ENCODE assay signal across 10 cellular contexts in genomic region chr15:90214553-90215205, GRCh38. TPM values are rescaled to one million over a fixed set of nuclear protein-coding genes. Genes with fewer than 3 reads are reported as not detected.
DNase-seq lines count a peak whose midpoint lies in the region; ATAC-seq, FAIRE-seq and TF ChIP-seq lines count a peak whose summit lies in the region.
"Had no signal": no experiment of that assay in that cellular context is flagged by ENCODE, and none has a peak within 500 bp of the region (broad histone marks: within the 10 kb centered on the region; RNA-seq: fewer than 3 reads in every experiment).

No MANE protein-coding gene starts in this region.

- DNase-seq in CD1c-positive myeloid dendritic cell (ENCODE audit: extremely low spot score): peak; percentile 69
- peak; percentile 64 for DNase-seq in HuH-7 (ENCODE audit: low spot score)
- DNase-seq in GM12878 (ENCODE audit: low read depth, low spot score): no peak
- peak; percentile 25 for DNase-seq in mesenchymal stem cell
- DNase-seq in NCI-H2107 treated with DMSO at 0.1 percent for 48 hours (lab: John Stamatoyannopoulos, UW; ENCODE audit: unreplicated experiment): no peak
- no peak for DNase-seq in midbrain (lab: John Stamatoyannopoulos, UW)
- DNase-seq in NK-92 treated with Interleukin-12 subunit alpha and Interleukin-12 subunit beta, amount 100 ng/mL, for 24 hours (lab: John Stamatoyannopoulos, UW): no peak
- no peak for DNase-seq in glomerular visceral epithelial cell (ENCODE audit: extremely low spot score)
- DNase-seq: NCI-H1105 treated with DMSO at 0.1 percent for 48 hours, tibial artery had no signal

- no peaks in the 10 kb centered on the region; the same call in none of the 2 replicates for H3K79me2 ChIP-seq in GM12878 (ENCODE audit: control insufficient read depth, insufficient read depth, low read length)

- peaks cover 28% of the 10 kb centered on the region for H3K79me1 ChIP-seq in mesenchymal stem cell (replicated peaks; ENCODE audit: low read length, poor library complexity, severe bottlenecking)

- H3K9me3 ChIP-seq in GM12878 (replicated peaks; ENCODE audit: control insufficient read depth, insufficient read depth, low read length) (no peaks in the 10 kb centered on the region), mesenchymal stem cell (ENCODE audit: control insufficient read depth, low read length) (no peaks in the 10 kb centered on the region)
- H3K9me3 ChIP-seq: tibial artery had no signal

- TF ChIP-seq CTCF in GM12878 (IDR thresholded peaks at IDR 0.05 in 2 of 3, conservative IDR thresholded peaks at IDR 0.05 in 1 of 3; ENCODE audit: control insufficient read depth in 2 of 3, extremely low read depth in 1 of 3, insufficient read depth in 1 of 3, low read depth in 3 of 3, low read length in 3 of 3): no peak

- no peak overlapping the region for H3K9ac ChIP-seq in GM12878 (ENCODE audit: control insufficient read depth, insufficient read depth, low read length)
- no peak overlapping the region for H3K9ac ChIP-seq in mesenchymal stem cell (ENCODE audit: low read length)

- in situ Hi-C loops in GM12878 (cut with MboI): loop anchor here (5.0 kb wide), 1 partner anchor 52 kb away; no protein-coding TSS in a partner anchor

- CTCF ChIA-PET in GM12878 (lab: Yijun Ruan, JAX): interaction anchor here (0.6 to 2.0 kb wide), 8 partner anchors 23 to 718 kb away, joined by 3 to 8 read pairs (median 4); partner anchors contain the start of gene HDDC3

- no peak overlapping the region for H2BK5ac ChIP-seq in mesenchymal stem cell (ENCODE audit: low read depth, low read length, poor library complexity, severe bottlenecking)

- H3K36me3 ChIP-seq in GM12878 (ENCODE audit: control insufficient read depth in 2 of 2, insufficient read depth in 2 of 2, low read length in 1 of 2): no peaks in the 10 kb centered on the region; a peak in 1 of 4 replicates
- H3K36me3 ChIP-seq in mesenchymal stem cell (ENCODE audit: control insufficient read depth in 1 of 2, insufficient read depth in 2 of 2, low read depth in 1 of 2, low read length in 2 of 2): peaks cover 12 to 39% of the 10 kb centered on the region in 2 experiments

- no peak overlapping the region for H4K8ac ChIP-seq in mesenchymal stem cell (ENCODE audit: low read length)

- H3K4ac ChIP-seq in mesenchymal stem cell (ENCODE audit: low read depth in 1 of 2, low read length in 2 of 2): no peak overlapping the region

- no peak overlapping the region for H3K23ac ChIP-seq in mesenchymal stem cell (ENCODE audit: low read length in 2 of 2)

- peaks cover 23% of the 10 kb centered on the region for H3K4me1 ChIP-seq in GM12878 (ENCODE audit: control insufficient read depth, insufficient read depth, low read length)
- peaks cover 33% of the 10 kb centered on the region for H3K4me1 ChIP-seq in mesenchymal stem cell (ENCODE audit: control insufficient read depth, insufficient read depth, low read depth, low read length)

- POLR2A ChIA-PET in GM12878 (lab: Charles Lee): interaction anchor here (0.6 to 2.6 kb wide), 12 partner anchors 10 to 347 kb away, joined by 3 to 13 read pairs (median 4); partner anchors contain the start of gene SEMA4B

- no peak overlapping the region for H3K27ac ChIP-seq in GM12878 (ENCODE audit: control insufficient read depth, insufficient read depth)
- H3K27ac ChIP-seq in mesenchymal stem cell (ENCODE audit: low read length, poor library complexity, severe bottlenecking): no peak overlapping the region
- H3K27ac ChIP-seq: tibial artery had no signal

- no peak for FAIRE-seq in GM12878 (lab: Jason Lieb, UNC)

- H2BK15ac ChIP-seq in mesenchymal stem cell (ENCODE audit: low read depth, poor library complexity, severe bottlenecking): no peak overlapping the region

- H3K4me2 ChIP-seq in GM12878 (ENCODE audit: control insufficient read depth, insufficient read depth) (no peak overlapping the region), mesenchymal stem cell (ENCODE audit: low read length, poor library complexity, severe bottlenecking) (no peak overlapping the region)

- no peak overlapping the region for H2AK5ac ChIP-seq in mesenchymal stem cell (ENCODE audit: low read length, severe bottlenecking)

- H3K27me3 ChIP-seq in GM12878 (replicated peaks in 1 of 2; ENCODE audit: control insufficient read depth in 2 of 2, insufficient read depth in 2 of 2, low read length in 1 of 2) (no peaks in the 10 kb centered on the region), mesenchymal stem cell (ENCODE audit: control insufficient read depth in 1 of 2, insufficient read depth in 1 of 2, low read length in 2 of 2) (no peaks in the 10 kb centered on the region)
- H3K27me3 ChIP-seq: tibial artery had no signal

- SMC1A ChIA-PET in GM12878 (lab: Charles Lee; ENCODE audit: uncharacterized antibody, unreplicated experiment): interaction anchor here (0.9 to 4.9 kb wide), 7 partner anchors 9 to 18 kb away, joined by 3 to 20 read pairs (median 5); partner anchors contain the start of gene SEMA4B

- TF ChIP-seq EP300 in GM12878 (IDR thresholded peaks at IDR 0.05; ENCODE audit: borderline replicate concordance in 1 of 2, control insufficient read depth in 1 of 2, low read depth in 2 of 2, low read length in 2 of 2): no peak

- H2AFZ ChIP-seq in GM12878 (ENCODE audit: control insufficient read depth, low read depth, low read length) (no peak overlapping the region), mesenchymal stem cell (ENCODE audit: low read depth, low read length) (no peak overlapping the region)

- H3K18ac ChIP-seq in mesenchymal stem cell (ENCODE audit: low read depth in 1 of 2, low read length in 2 of 2): no peak overlapping the region

- TF ChIP-seq POLR2A in GM12878 (IDR thresholded peaks at IDR 0.05; ENCODE audit: low read depth, low read length): no peak

- H3K14ac ChIP-seq in mesenchymal stem cell (ENCODE audit: low read length in 2 of 2): no peak overlapping the region

- H3K4me3 ChIP-seq in GM12878 (no peak overlapping the region), mesenchymal stem cell (ENCODE audit: insufficient read depth in 1 of 2, low read depth in 1 of 2, low read length in 2 of 2) (no peak overlapping the region)
- H3K4me3 ChIP-seq: tibial artery had no signal

- intact Hi-C loops in GM12878 (cut with micrococcal nuclease; ENCODE audit: unreplicated experiment): no loop called here

- no TSS peak for BruUV-seq in GM12878 (replicated peaks; lab: Mats Ljungman, UMichigan)

- no peak overlapping the region for H2BK12ac ChIP-seq in mesenchymal stem cell (ENCODE audit: low read length in 2 of 2)

- no peaks in the 10 kb centered on the region; the same call in 1 of the 2 replicates for H4K20me1 ChIP-seq in GM12878 (ENCODE audit: control insufficient read depth, insufficient read depth)

- no peak overlapping the region for H4K91ac ChIP-seq in mesenchymal stem cell (ENCODE audit: low read length)

- no peak for TF ChIP-seq RAD21 in GM12878 (IDR thresholded peaks at IDR 0.05; ENCODE audit: insufficient read depth, low read depth, low read length)

- no peak for ATAC-seq in GM12878

- H2BK120ac ChIP-seq in mesenchymal stem cell (ENCODE audit: low read depth, low read length): no peak overlapping the region

- RAD21 ChIA-PET in GM12878 (lab: Charles Lee; ENCODE audit: unreplicated experiment): interaction anchor here (0.8 to 2.1 kb wide), 6 partner anchors 10 to 55 kb away, joined by 4 to 8 read pairs (median 4); no protein-coding TSS in a partner anchor

- WGBS in GM12878 (ENCODE audit: insufficient coverage, insufficient replicate concordance, low lambda C conversion rate, missing lambda C conversion rate): 54% methylated on average over 8 of the region's 8 CpGs
- WGBS in mesenchymal stem cell: 95% methylated on average over 3 of the region's 8 CpGs

RNA-seq across cellular contexts. Expression of gene SEMA4B, which starts 13.5 kb away (rescaled TPM):
- 76.9 and 77.1 TPM in 2 replicates for total RNA-seq in GM12878 (2013; cell fraction: nucleolus; rRNA removed)
- total RNA-seq in GM12878 (2014; rRNA removed) (10.4 and 13.4 TPM in 2 replicates), GM12878 (2014; rRNA removed; fragmentation: Illumina TruSeq; extraction: Trizol) (7.7 and 8.8 TPM in 2 replicates), GM12878 (2021) (23.5 and 26.0 TPM in 2 replicates)
- 5.7 TPM for polyA plus RNA-seq in GM12878 (2011; ENCODE audit: low read depth)
- polyA plus RNA-seq in GM12878 (2011; rRNA removed) (3.9 and 8.7 TPM in 2 replicates), GM12878 (2014; fragmentation: Illumina TruSeq; extraction: Trizol) (3.7 and 8.1 TPM in 2 replicates), GM12878 (2014; fragmentation: Nextera tagmentation; extraction: Ambion mirVana) (1 to 10 TPM in 1 of 2 experiments, under 1 TPM in 1; 0.87 to 1.4 TPM), GM12878 (2014; rRNA removed) (16.3 and 18.1 TPM in 2 replicates), GM12878 (2016; fragmentation: Nextera tagmentation; extraction: Ambion mirVana) (10 to 100 TPM in 1 of 2 experiments, 1 to 10 TPM in 1; 10.0 to 10.8 TPM)
- 9.1 and 11.6 TPM in 2 replicates for polyA plus RNA-seq in GM12878 (2011; cell fraction: cytosol; rRNA removed)
- 40.5 and 46.0 TPM in 2 replicates for polyA plus RNA-seq in GM12878 (2011; cell fraction: nucleus; rRNA removed)
- polyA plus RNA-seq in GM12878 (2012): 12.4 and 13.5 TPM in 2 replicates
- polyA minus RNA-seq in GM12878 (2011; rRNA and poly(A)+ RNA removed): 18.4 and 36.0 TPM in 2 replicates
- 6.4 and 14.2 TPM in 2 replicates for polyA minus RNA-seq in GM12878 (2011; cell fraction: cytosol; rRNA and poly(A)+ RNA removed)
- 13.7 and 25.4 TPM in 2 replicates for polyA minus RNA-seq in GM12878 (2011; cell fraction: nucleus; rRNA and poly(A)+ RNA removed)
- 21.4 TPM for polyA plus RNA-seq in mesenchymal stem cell (2013, experiment 1 of 2)
- 22.7 TPM for polyA plus RNA-seq in mesenchymal stem cell (2013, experiment 2 of 2)

RNA-seq across cellular contexts. Expression of gene CIB1, which starts 19.1 kb away (rescaled TPM):
- total RNA-seq in GM12878 (2013; cell fraction: nucleolus; rRNA removed): 10.1 and 10.3 TPM in 2 replicates
- 67.1 and 73.8 TPM in 2 replicates for total RNA-seq in GM12878 (2014; rRNA removed)
- 51.4 and 53.0 TPM in 2 replicates for total RNA-seq in GM12878 (2014; rRNA removed; fragmentation: Illumina TruSeq; extraction: Trizol)
- total RNA-seq in GM12878 (2021): 80.8 and 88.8 TPM in 2 replicates
- polyA plus RNA-seq in GM12878 (2011; ENCODE audit: low read depth): 55.1 TPM
- 78.5 and 155 TPM in 2 replicates for polyA plus RNA-seq in GM12878 (2011; rRNA removed)
- 207 and 248 TPM in 2 replicates for polyA plus RNA-seq in GM12878 (2011; cell fraction: cytosol; rRNA removed)
- polyA plus RNA-seq in GM12878 (2011; cell fraction: nucleus; rRNA removed): 114 and 156 TPM in 2 replicates
- 109 and 142 TPM in 2 replicates for polyA plus RNA-seq in GM12878 (2012)
- polyA plus RNA-seq in GM12878 (2014; fragmentation: Illumina TruSeq; extraction: Trizol): 42.7 and 83.0 TPM in 2 replicates
- 10 to 100 TPM; 10.8 to 42.5 TPM for polyA plus RNA-seq in GM12878 (2014; fragmentation: Nextera tagmentation; extraction: Ambion mirVana)
- polyA plus RNA-seq in GM12878 (2014; rRNA removed): 141 and 142 TPM in 2 replicates
- polyA plus RNA-seq in GM12878 (2016; fragmentation: Nextera tagmentation; extraction: Ambion mirVana): 100 to 1,000 TPM; 128 to 134 TPM
- 57.2 and 93.1 TPM in 2 replicates for polyA minus RNA-seq in GM12878 (2011; rRNA and poly(A)+ RNA removed)
- polyA minus RNA-seq in GM12878 (2011; cell fraction: cytosol; rRNA and poly(A)+ RNA removed): 17.9 and 31.4 TPM in 2 replicates
- polyA minus RNA-seq in GM12878 (2011; cell fraction: nucleus; rRNA and poly(A)+ RNA removed): 11.7 and 13.8 TPM in 2 replicates
- polyA plus RNA-seq in mesenchymal stem cell (2013, experiment 1 of 2): 90.2 TPM
- polyA plus RNA-seq in mesenchymal stem cell (2013, experiment 2 of 2): 93.4 TPM

RNA-seq across cellular contexts. Expression of gene GDPGP1, which starts 19.3 kb away (rescaled TPM):
- 14.4 and 14.8 TPM in 2 replicates for total RNA-seq in GM12878 (2013; cell fraction: nucleolus; rRNA removed)
- total RNA-seq in GM12878 (2014; rRNA removed) (5.2 and 5.6 TPM in 2 replicates), GM12878 (2014; rRNA removed; fragmentation: Illumina TruSeq; extraction: Trizol) (2.7 and 3.5 TPM in 2 replicates), GM12878 (2021) (7.8 and 8.9 TPM in 2 replicates)
- polyA plus RNA-seq in GM12878 (2011; ENCODE audit: low read depth): 1.8 TPM
- polyA plus RNA-seq in GM12878 (2011; rRNA removed) (1.5 and 3.2 TPM in 2 replicates), GM12878 (2014; fragmentation: Illumina TruSeq; extraction: Trizol) (0.90 and 2.2 TPM in 2 replicates), GM12878 (2014; fragmentation: Nextera tagmentation; extraction: Ambion mirVana) (under 1 TPM; 0.68 to 0.85 TPM), GM12878 (2014; rRNA removed) (4.3 TPM in 2 replicates), GM12878 (2016; fragmentation: Nextera tagmentation; extraction: Ambion mirVana) (1 to 10 TPM; 2.1 to 3.8 TPM)
- polyA plus RNA-seq in GM12878 (2011; cell fraction: cytosol; rRNA removed): 3.5 and 3.8 TPM in 2 replicates
- 7.7 and 7.9 TPM in 2 replicates for polyA plus RNA-seq in GM12878 (2011; cell fraction: nucleus; rRNA removed)
- polyA plus RNA-seq in GM12878 (2012): 2.5 and 2.6 TPM in 2 replicates
- polyA minus RNA-seq in GM12878 (2011; rRNA and poly(A)+ RNA removed): 7.0 and 18.5 TPM in 2 replicates
- polyA minus RNA-seq in GM12878 (2011; cell fraction: cytosol; rRNA and poly(A)+ RNA removed): 1.7 and 4.5 TPM in 2 replicates
- 13.9 and 18.6 TPM in 2 replicates for polyA minus RNA-seq in GM12878 (2011; cell fraction: nucleus; rRNA and poly(A)+ RNA removed)
- polyA plus RNA-seq in mesenchymal stem cell (2013, experiment 1 of 2): 1.1 TPM
- 1.0 TPM for polyA plus RNA-seq in mesenchymal stem cell (2013, experiment 2 of 2)

RNA-seq across cellular contexts. Expression of gene TTLL13, which starts 34.7 kb away (rescaled TPM):
- total RNA-seq in GM12878 (2013; cell fraction: nucleolus; rRNA removed): 0.32 and 1.2 TPM in 2 replicates
- 0.05 and 0.11 TPM in 2 replicates for total RNA-seq in GM12878 (2014; rRNA removed)
- 0.09 TPM in 1 of 2 replicates, not detected in the other for total RNA-seq in GM12878 (2014; rRNA removed; fragmentation: Illumina TruSeq; extraction: Trizol)
- 0.13 and 0.19 TPM in 2 replicates for total RNA-seq in GM12878 (2021)
- polyA plus RNA-seq in GM12878 (2011; ENCODE audit: low read depth): 0.16 TPM
- polyA plus RNA-seq in GM12878 (2011; rRNA removed): 0.26 and 0.27 TPM in 2 replicates
- polyA plus RNA-seq in GM12878 (2011; cell fraction: cytosol; rRNA removed): 0.18 and 0.63 TPM in 2 replicates
- 0.34 and 1.1 TPM in 2 replicates for polyA plus RNA-seq in GM12878 (2011; cell fraction: nucleus; rRNA removed)
- 0.11 and 0.22 TPM in 2 replicates for polyA plus RNA-seq in GM12878 (2012)
- polyA plus RNA-seq in GM12878 (2014; fragmentation: Illumina TruSeq; extraction: Trizol): 0.13 and 0.22 TPM in 2 replicates
- polyA plus RNA-seq in GM12878 (2014; fragmentation: Nextera tagmentation; extraction: Ambion mirVana): under 1 TPM in 1 of 2 experiments, not detected in 1; 0.03 TPM
- polyA plus RNA-seq in GM12878 (2014; rRNA removed): 0.17 and 0.22 TPM in 2 replicates
- under 1 TPM; 0.09 to 0.32 TPM for polyA plus RNA-seq in GM12878 (2016; fragmentation: Nextera tagmentation; extraction: Ambion mirVana)
- polyA minus RNA-seq in GM12878 (2011; rRNA and poly(A)+ RNA removed): 0.15 and 0.29 TPM in 2 replicates
- not detected in 2 replicates for polyA minus RNA-seq in GM12878 (2011; cell fraction: cytosol; rRNA and poly(A)+ RNA removed)
- polyA minus RNA-seq in GM12878 (2011; cell fraction: nucleus; rRNA and poly(A)+ RNA removed): 0.12 TPM in 1 of 2 replicates, not detected in the other
- polyA plus RNA-seq in mesenchymal stem cell (2013, experiment 1 of 2): 0.04 TPM
- 0.11 TPM for polyA plus RNA-seq in mesenchymal stem cell (2013, experiment 2 of 2)

RNA-seq across cellular contexts. Expression of gene NGRN, which starts 50.8 kb away (rescaled TPM):
- total RNA-seq in GM12878 (2013; cell fraction: nucleolus; rRNA removed): 17.2 and 19.9 TPM in 2 replicates
- total RNA-seq in GM12878 (2014; rRNA removed) (22.9 and 26.0 TPM in 2 replicates), GM12878 (2014; rRNA removed; fragmentation: Illumina TruSeq; extraction: Trizol) (17.8 and 18.2 TPM in 2 replicates), GM12878 (2021) (22.9 and 25.7 TPM in 2 replicates)
- polyA plus RNA-seq in GM12878 (2011; ENCODE audit: low read depth): 11.0 TPM
- polyA plus RNA-seq in GM12878 (2011; rRNA removed) (28.4 and 29.5 TPM in 2 replicates), GM12878 (2014; fragmentation: Illumina TruSeq; extraction: Trizol) (18.3 and 20.8 TPM in 2 replicates), GM12878 (2014; fragmentation: Nextera tagmentation; extraction: Ambion mirVana) (10 to 100 TPM in 1 of 2 experiments, 1 to 10 TPM in 1; 5.8 to 11.2 TPM), GM12878 (2014; rRNA removed) (22.2 and 23.6 TPM in 2 replicates), GM12878 (2016; fragmentation: Nextera tagmentation; extraction: Ambion mirVana) (10 to 100 TPM; 29.2 to 31.3 TPM)
- 19.3 and 20.9 TPM in 2 replicates for polyA plus RNA-seq in GM12878 (2011; cell fraction: cytosol; rRNA removed)
- polyA plus RNA-seq in GM12878 (2011; cell fraction: nucleus; rRNA removed): 16.1 and 17.5 TPM in 2 replicates
- 13.8 and 14.7 TPM in 2 replicates for polyA plus RNA-seq in GM12878 (2012)
- polyA minus RNA-seq in GM12878 (2011; rRNA and poly(A)+ RNA removed): 14.7 and 17.3 TPM in 2 replicates
- 4.0 and 5.6 TPM in 2 replicates for polyA minus RNA-seq in GM12878 (2011; cell fraction: cytosol; rRNA and poly(A)+ RNA removed)
- 5.7 and 11.4 TPM in 2 replicates for polyA minus RNA-seq in GM12878 (2011; cell fraction: nucleus; rRNA and poly(A)+ RNA removed)
- 59.1 TPM for polyA plus RNA-seq in mesenchymal stem cell (2013, experiment 1 of 2)
- 58.8 TPM for polyA plus RNA-seq in mesenchymal stem cell (2013, experiment 2 of 2)

Comparison
In these comparisons a context has a peak if more than half of its experiments do, and no peak if none do; other contexts are left out.
1. DNase-seq: peak in CD1c-positive myeloid dendritic cell (single experiment), HuH-7 (single experiment) and mesenchymal stem cell (single experiment); none in GM12878 (single experiment), NCI-H2107 treated with DMSO at 0.1 percent for 48 hours (single experiment), midbrain (single experiment), NK-92 treated with Interleukin-12 subunit alpha and Interleukin-12 subunit beta, amount 100 ng/mL, for 24 hours (single experiment) and glomerular visceral epithelial cell (single experiment).